Comparison of ENCODE assay signal across 23 cellular contexts in genomic region chr18:38458673-38459072, GRCh38.
DNase-seq lines count a peak whose midpoint lies in the region; ATAC-seq and TF ChIP-seq lines count a peak whose summit lies in the region.
"Had no signal": no experiment of that assay in that cellular context is flagged by ENCODE, and none has a peak within 500 bp of the region (broad histone marks: within the 10 kb centered on the region; RNA-seq: fewer than 3 reads in every experiment).

No MANE protein-coding gene starts in this region.

- H3K36me3 ChIP-seq in right atrium auricular region (no peaks in the 10 kb centered on the region), ectodermal cell (ENCODE audit: control insufficient read depth, insufficient read depth, low read length) (no peaks in the 10 kb centered on the region), mesendoderm (ENCODE audit: control insufficient read depth, insufficient read depth, low read length) (no peaks in the 10 kb centered on the region)
- H3K36me3 ChIP-seq: BLaER1 treated with 17β-estradiol and CSF1 and Interleukin-3, amounts not matched to agents 10 nM and 100 nM had no signal

- no peak overlapping the region for H4K5ac ChIP-seq in mesendoderm (ENCODE audit: low read length)

- H3K4me3 ChIP-seq in right atrium auricular region (no peak overlapping the region), ectodermal cell (ENCODE audit: insufficient read depth, low read depth, low read length) (no peak overlapping the region), mesendoderm (ENCODE audit: low read length) (no peak overlapping the region)
- H3K4me3 ChIP-seq: BLaER1 treated with 17β-estradiol and CSF1 and Interleukin-3, amounts not matched to agents 10 nM and 100 nM had no signal

- H3K18ac ChIP-seq in mesendoderm (ENCODE audit: low read length), result no peak overlapping the region

- peak overlapping the region; percentile 54 for H2BK120ac ChIP-seq in mesendoderm (ENCODE audit: low read depth, low read length)

- H3K4ac ChIP-seq in mesendoderm (ENCODE audit: low read depth, low read length), result no peak overlapping the region

- no peak overlapping the region for H3K56ac ChIP-seq in mesendoderm (ENCODE audit: low read length)

- 79 to 97% methylated on average over 2 of the region's 2 CpGs for WGBS in ectodermal cell, 2 experiments
- WGBS in mesendoderm (ENCODE audit: extremely low coverage, insufficient coverage, low lambda C conversion rate), result no CpG with 5 or more reads among the region's 2 CpGs

- H3K9me3 ChIP-seq in right atrium auricular region, result no peaks in the 10 kb centered on the region
- no peaks in the 10 kb centered on the region for H3K9me3 ChIP-seq in ectodermal cell (ENCODE audit: control insufficient read depth, low read length)
- H3K9me3 ChIP-seq: SK-N-SH had no signal

- H3K27me3 ChIP-seq in right atrium auricular region (no peaks in the 10 kb centered on the region), ectodermal cell (ENCODE audit: control insufficient read depth, insufficient read depth, low read length, poor library complexity, severe bottlenecking) (no peaks in the 10 kb centered on the region), mesendoderm (ENCODE audit: insufficient read depth, low read length, poor library complexity) (no peaks in the 10 kb centered on the region)
- H3K27me3 ChIP-seq: BLaER1 treated with 17β-estradiol and CSF1 and Interleukin-3, amounts not matched to agents 10 nM and 100 nM had no signal

- H3K79me1 ChIP-seq in mesendoderm (ENCODE audit: low read length), result no peaks in the 10 kb centered on the region

- no peak overlapping the region for H2AK5ac ChIP-seq in mesendoderm (ENCODE audit: low read length)

- H2BK15ac ChIP-seq in mesendoderm (replicated peaks; ENCODE audit: low read depth), result no peak overlapping the region

- no peak overlapping the region for H3K23ac ChIP-seq in mesendoderm (ENCODE audit: low read length)

- ATAC-seq in Right ventricle myocardium superior (ENCODE audit: poor library complexity), result peak; percentile 61
- ATAC-seq in GM21515 (IDR thresholded peaks at IDR 0.05; ENCODE audit: unreplicated experiment), result no peak

- no peaks in the 10 kb centered on the region for H3K79me2 ChIP-seq in mesendoderm (ENCODE audit: control insufficient read depth, insufficient read depth, low read length)

- no peak for TF ChIP-seq CTCF in right atrium auricular region (IDR thresholded peaks at IDR 0.05)

- no peak overlapping the region for H4K8ac ChIP-seq in mesendoderm (ENCODE audit: low read depth, low read length)

- no peak overlapping the region for H2BK5ac ChIP-seq in mesendoderm (ENCODE audit: low read length)

- H3K4me1 ChIP-seq in right atrium auricular region (no peaks in the 10 kb centered on the region), ectodermal cell (ENCODE audit: control insufficient read depth, insufficient read depth, low read length) (peaks cover 20% of the 10 kb centered on the region), mesendoderm (ENCODE audit: control insufficient read depth, low read depth, low read length) (no peaks in the 10 kb centered on the region)

- no peak for DNase-seq in Right ventricle myocardium superior
- no peak for DNase-seq in right atrium auricular region (ENCODE audit: low spot score)
- DNase-seq in OCI-M1 (lab: John Stamatoyannopoulos, UW), result peak; percentile 37
- DNase-seq in mesendoderm, result no peak
- DNase-seq in activated effector memory CD4-positive, alpha-beta T cell treated with anti-CD3 and anti-CD28 coated beads, Interleukin-2, amount 50 U/mL, for 16 hours, result no peak
- DNase-seq in AG20443 (ENCODE audit: low spot score), result no peak
- DNase-seq: 8988T; ACHN; CD4-positive, alpha-beta T cell; DMS53; HCEC 1CT; KBM-7; MV-4-11; NCI-H1105; NCI-H2029; NCI-H524 treated with DMSO at 0.1 percent for 48 hours; NCI-H774; SIG-M5; SK-N-SH had no signal

- H3K9ac ChIP-seq in mesendoderm (ENCODE audit: low read length), result no peak overlapping the region
- H3K9ac ChIP-seq: BLaER1 treated with 17β-estradiol and CSF1 and Interleukin-3, amounts not matched to agents 10 nM and 100 nM; SK-N-SH had no signal

- H3K27ac ChIP-seq in right atrium auricular region, result peak overlapping the region in 1 of 2 donors; percentile 60
- H3K27ac ChIP-seq in ectodermal cell (ENCODE audit: insufficient read depth, low read depth, low read length, poor library complexity, severe bottlenecking), result peak overlapping the region; percentile 40
- H3K27ac ChIP-seq in mesendoderm (ENCODE audit: low read depth, low read length), result no peak overlapping the region
- H3K27ac ChIP-seq: RWPE1 had no signal

- intact Hi-C loops in Right ventricle myocardium superior (cut with DNase I), result no loop called here

- no peak overlapping the region for H3K4me2 ChIP-seq in mesendoderm (ENCODE audit: low read length)
- H3K4me2 ChIP-seq: SK-N-SH had no signal
